ENCODE assay signal across 8 cellular contexts in the genomic region with DNA sequence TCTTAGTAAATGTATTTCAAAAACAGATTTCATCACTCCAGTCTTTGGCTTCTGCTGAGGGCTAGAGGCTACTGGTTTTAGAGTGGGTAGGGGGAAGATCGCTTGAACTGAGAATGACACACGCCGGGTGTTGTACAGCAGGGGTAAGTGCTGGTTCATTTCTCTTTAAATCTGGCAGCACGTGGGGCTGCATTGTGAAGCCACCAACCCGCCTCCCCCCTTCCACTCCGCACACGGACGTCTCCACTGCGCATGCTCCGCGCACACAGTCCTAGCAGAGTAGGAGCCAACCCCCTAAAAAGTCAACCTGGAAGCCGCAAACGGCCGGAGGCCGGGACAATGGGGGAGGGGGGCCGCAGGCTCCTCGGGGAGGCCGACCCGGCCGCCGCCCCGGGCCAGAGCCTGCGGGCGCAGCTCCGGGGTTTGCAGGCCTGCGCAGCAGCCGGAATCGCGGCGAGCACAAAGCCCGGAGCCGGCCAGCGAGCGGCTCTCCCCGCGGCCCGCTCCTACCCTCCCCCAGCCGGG. TPM values are rescaled to one million over a fixed set of nuclear protein-coding genes. Genes with fewer than 3 reads are reported as not detected.
DNase-seq lines count a peak whose midpoint lies in the region; ATAC-seq and TF ChIP-seq lines count a peak whose summit lies in the region.

No MANE protein-coding gene starts in this region.

- TF ChIP-seq CTCF in brain (conservative IDR thresholded peaks at IDR 0.05) = no peak

- peak overlapping the region; percentile 83 to 95 (median 90) for H3K4me3 Mint-ChIP-seq in brain

- intact Hi-C loops in sciatic nerve (cut with DNase I) = no loop called here

- H3K27me3 Mint-ChIP-seq in brain = peaks cover 7% of the 10 kb centered on the region

- peak; percentile 48 for ATAC-seq in GM18511 (IDR thresholded peaks at IDR 0.05; ENCODE audit: unreplicated experiment)
- ATAC-seq in HG03064 (IDR thresholded peaks at IDR 0.05; ENCODE audit: low read depth, unreplicated experiment) = peak; percentile 39
- peak; percentile 89 for ATAC-seq in sciatic nerve
- ATAC-seq in HG03469 (IDR thresholded peaks at IDR 0.05; ENCODE audit: unreplicated experiment) = no peak

- DNase-seq in NCI-H2107 treated with DMSO at 0.1 percent for 48 hours (lab: John Stamatoyannopoulos, UW; ENCODE audit: unreplicated experiment) (peak; percentile 67), UCSD-AML1 (lab: John Stamatoyannopoulos, UW; ENCODE audit: unreplicated experiment) (peak; percentile 91), iPS DF 4.7 (ENCODE audit: extremely low read depth, low spot score) (peak; percentile 71), sciatic nerve (ENCODE audit: low spot score) (peak; percentile 93)

- H3K27ac Mint-ChIP-seq in brain = peak overlapping the region; percentile 89 to 98 (median 98)

- peaks cover 43% of the 10 kb centered on the region for H3K4me1 Mint-ChIP-seq in brain

- peaks cover 0 to 4% (median 0%) of the 10 kb centered on the region in 5 experiments for H3K9me3 Mint-ChIP-seq in brain

- peaks cover 34% of the 10 kb centered on the region for H3K36me3 Mint-ChIP-seq in brain

RNA-seq across cellular contexts. Expression of gene UBE2G1, which starts 1.3 kb away (rescaled TPM):
- 45.3 TPM for polyA plus RNA-seq in brain (ENCODE audit: insufficient read depth, low read depth, low replicate concordance)
- total RNA-seq in sciatic nerve = 46.7 TPM
